In genomic region chr13:45316996-45317395, GRCh38 we compare ENCODE assay signal across 25 cellular contexts.
"Had no signal": no experiment of that assay in that cellular context is flagged by ENCODE, and none has a peak within 500 bp of the region (broad histone marks: within the 10 kb centered on the region; RNA-seq: fewer than 3 reads in every experiment).

No MANE protein-coding gene starts in this region.

- H3K9me3 ChIP-seq: Peyer's patch, SJCRH30 had no signal

- H3K27ac Mint-ChIP-seq: activated CD8-positive, alpha-beta T cell treated with anti-CD3 and anti-CD28 coated beads, Interleukin-2, amount 10 ng/mL, durations not matched to agents 7 days and 5 days; activated naive CD4-positive, alpha-beta T cell treated with anti-CD3 and anti-CD28 coated beads, Interleukin-2, amount 50 U/mL, for 72 hours; activated naive CD8-positive, alpha-beta T cell treated with anti-CD3 and anti-CD28 coated beads, Interleukin-2, amount 50 U/mL, for 24 hours; T-helper 2 cell treated with Interferon-gamma antibody and Interleukin-4, amounts not matched to agents 5 μg/mL and 100 μg/mL, for 36 hours; WTC11 had no signal

- ATAC-seq: activated CD8-positive, alpha-beta T cell treated with anti-CD3 and anti-CD28 coated beads, Interleukin-2, amount 10 ng/mL, durations not matched to agents 7 days and 5 days; activated naive CD4-positive, alpha-beta T cell treated with anti-CD3 and anti-CD28 coated beads, Interleukin-2, amount 50 U/mL, for 72 hours; activated naive CD8-positive, alpha-beta T cell treated with anti-CD3 and anti-CD28 coated beads, Interleukin-2, amount 50 U/mL, for 24 hours; activated T-cell treated with anti-CD3 and anti-CD28 coated beads, Interleukin-2, amount 50 U/mL, for 4 hours; SK-N-SH treated with all-trans-retinoic acid at 6 μM for 48 hours; WTC11 had no signal

- H3K4me3 ChIP-seq: SJCRH30 had no signal

- H3K36me3 ChIP-seq: Peyer's patch, SJCRH30 had no signal

- H3K27me3 ChIP-seq: Peyer's patch, SJCRH30 had no signal

- H3K4me3 Mint-ChIP-seq: activated CD8-positive, alpha-beta T cell treated with anti-CD3 and anti-CD28 coated beads, Interleukin-2, amount 10 ng/mL, durations not matched to agents 7 days and 5 days; activated naive CD8-positive, alpha-beta T cell treated with anti-CD3 and anti-CD28 coated beads, Interleukin-2, amount 50 U/mL, for 24 hours; activated T-cell treated with anti-CD3 and anti-CD28 coated beads, Interleukin-2, amount 50 U/mL, for 4 hours; T-helper 2 cell treated with Interferon-gamma antibody and Interleukin-4, amounts not matched to agents 5 μg/mL and 100 μg/mL, for 36 hours; WTC11 had no signal

- DNase-seq: activated CD4-positive, alpha-beta T cell treated with anti-CD3 and anti-CD28 coated beads for 48 hours; activated CD4-positive, alpha-beta T cell treated with anti-CD3 and anti-CD28 coated beads, Interleukin-2, amount 50 U/mL, for 4 hours; activated CD4-positive, CD25-positive, alpha-beta regulatory T cell treated with anti-CD3 and anti-CD28 coated beads, Interleukin-2, amount 50 U/mL, for 72 hours; activated CD8-positive, alpha-beta T cell treated with anti-CD3 and anti-CD28 coated beads, Interleukin-2, amount 10 ng/mL, durations not matched to agents 7 days and 5 days; activated effector memory CD4-positive, alpha-beta T cell treated with anti-CD3 and anti-CD28 coated beads, Interleukin-2, amount 50 U/mL, for 16 hours; activated naive CD4-positive, alpha-beta T cell treated with Interleukin-2 at 50 U/mL for 16 hours; activated naive CD8-positive, alpha-beta T cell treated with anti-CD3 and anti-CD28 coated beads, Interleukin-2, amount 50 U/mL, for 24 hours; activated T-cell treated with anti-CD3 and anti-CD28 coated beads, Interleukin-2, amount 50 U/mL, for 4 hours; amygdala; Kasumi-1; NCI-H1105 treated with DMSO at 0.1 percent for 48 hours; NCI-H1436 treated with DMSO at 0.1 percent for 48 hours; NCI-H187; NCI-H2081; NCI-H446; NCI-H524; Right ventricle myocardium superior; SJCRH30; SW 1271 had no signal

- H3K4me1 ChIP-seq: SJCRH30 had no signal

- H3K9me3 Mint-ChIP-seq: activated naive CD4-positive, alpha-beta T cell treated with anti-CD3 and anti-CD28 coated beads, Interleukin-2, amount 50 U/mL, for 72 hours; activated naive CD8-positive, alpha-beta T cell treated with anti-CD3 and anti-CD28 coated beads, Interleukin-2, amount 50 U/mL, for 24 hours; activated T-cell treated with anti-CD3 and anti-CD28 coated beads, Interleukin-2, amount 50 U/mL, for 4 hours; T-helper 2 cell treated with Interferon-gamma antibody and Interleukin-4, amounts not matched to agents 5 μg/mL and 100 μg/mL, for 36 hours; WTC11 had no signal

- H3K27ac ChIP-seq: Peyer's patch, RWPE1, SJCRH30 had no signal

- H3K36me3 Mint-ChIP-seq: activated naive CD4-positive, alpha-beta T cell treated with anti-CD3 and anti-CD28 coated beads, Interleukin-2, amount 50 U/mL, for 72 hours; WTC11 had no signal
